ENCODE assay signal across 1 cellular context in the genomic region with DNA sequence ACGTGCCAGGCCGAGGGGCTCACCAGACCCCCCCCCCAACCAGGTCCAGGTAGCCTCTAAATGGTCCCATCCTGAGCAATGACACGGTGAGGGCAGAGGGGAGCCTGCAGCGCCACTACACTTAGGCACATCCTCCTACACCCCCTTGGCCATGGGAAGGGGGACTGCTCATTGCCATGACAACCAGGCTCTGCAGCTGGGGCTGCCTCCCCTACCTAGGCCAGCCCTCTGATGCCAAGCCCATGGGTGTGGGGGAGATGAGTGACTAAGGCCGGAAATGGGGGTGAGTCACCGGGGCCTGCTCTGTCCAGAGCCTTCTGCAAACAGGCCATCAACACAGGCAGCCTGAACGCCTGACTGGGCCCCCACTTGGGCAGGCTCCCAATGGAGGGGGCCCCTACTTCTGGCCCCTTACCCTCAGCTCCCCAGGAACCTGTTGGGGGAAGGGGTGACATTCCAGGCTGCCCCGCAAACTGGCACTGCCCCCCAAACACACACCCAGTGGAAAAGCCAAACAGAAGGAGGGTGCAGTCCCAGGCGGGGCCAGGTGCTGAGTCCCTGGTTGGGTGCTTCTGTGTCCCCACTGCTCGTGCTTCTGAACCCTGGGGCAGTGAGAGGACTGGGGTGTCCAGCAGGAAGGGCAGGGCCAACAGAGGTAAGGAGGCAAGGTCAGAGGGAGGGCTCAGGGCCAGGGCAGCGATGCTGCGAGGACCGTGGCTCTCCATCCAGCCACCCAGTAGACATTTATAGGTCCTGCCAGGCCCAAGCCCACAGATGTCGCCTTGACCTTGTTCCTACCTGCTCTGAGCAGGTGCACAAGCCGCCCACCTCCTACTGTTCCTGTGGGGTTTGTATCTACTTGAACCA.
TF ChIP-seq lines count a peak whose summit lies in the region.

No MANE protein-coding gene starts in this region.

TF ChIP-seq in HepG2, 621 proteins besides CTCF, POLR2A, EP300 and RAD21 (continued from another document and continues in another):
- TF ChIP-seq ZNF616 (CRISPR knock-in tag; IDR thresholded peaks at IDR 0.05; ENCODE audit: low read depth) (0 out of 2 replicates have a peak, but pooled peaks have one; percentile 49), NFYB (CRISPR knock-in tag; IDR thresholded peaks at IDR 0.05) (no peak), ZNF292 (CRISPR knock-in tag; IDR thresholded peaks at IDR 0.05; ENCODE audit: borderline replicate concordance, low read depth) (peak; percentile 33; the same call in 1 of the 2 replicates), SMAD3 (CRISPR knock-in tag; IDR thresholded peaks at IDR 0.05) (0 out of 2 replicates have a peak, but pooled peaks have one; percentile 21), SMYD3 (CRISPR knock-in tag; IDR thresholded peaks at IDR 0.05) (no peak), AGO2 (optimal IDR thresholded peaks at IDR 0.05; ENCODE audit: low read depth, low read length) (peak; percentile 58), ZKSCAN8 (CRISPR knock-in tag; IDR thresholded peaks at IDR 0.05; ENCODE audit: borderline replicate concordance) (peak; percentile 30; the same call in 1 of the 2 replicates), HMGA1 (CRISPR knock-in tag; conservative IDR thresholded peaks at IDR 0.05) (no peak), ZBTB38 (CRISPR knock-in tag; IDR thresholded peaks at IDR 0.05) (peak; percentile 66; the same call in 1 of the 2 replicates), ZFP36 (IDR thresholded peaks at IDR 0.05; ENCODE audit: borderline replicate concordance, low read depth, low read length, partially characterized antibody) (no peak), ZNF12 (CRISPR knock-in tag; IDR thresholded peaks at IDR 0.05) (no peak), CHD4 (IDR thresholded peaks at IDR 0.05; ENCODE audit: borderline replicate concordance, low read length) (no peak), ASH2L (IDR thresholded peaks at IDR 0.05; ENCODE audit: insufficient read length, low read depth, low read length) (peak; percentile 39), ARHGAP35 (CRISPR knock-in tag; IDR thresholded peaks at IDR 0.05; ENCODE audit: borderline replicate concordance) (peak; percentile 4; the same call in 1 of the 2 replicates), STAT5B (CRISPR knock-in tag; IDR thresholded peaks at IDR 0.05) (no peak), SP140L (CRISPR knock-in tag; IDR thresholded peaks at IDR 0.05; ENCODE audit: borderline replicate concordance) (no peak), ZNF326 (CRISPR knock-in tag; IDR thresholded peaks at IDR 0.05; ENCODE audit: borderline replicate concordance) (no peak), ZNF333 (CRISPR knock-in tag; IDR thresholded peaks at IDR 0.05; ENCODE audit: borderline replicate concordance) (no peak), ZNF33B (CRISPR knock-in tag; IDR thresholded peaks at IDR 0.05) (peak; percentile 77; the same call in 1 of the 2 replicates), SNAPC2 (CRISPR knock-in tag; IDR thresholded peaks at IDR 0.05) (peak; percentile 24; the same call in 1 of the 2 replicates), ZNF44 (CRISPR knock-in tag; IDR thresholded peaks at IDR 0.05) (peak; percentile 74; the same call in 1 of the 2 replicates), ZNF781 (CRISPR knock-in tag; IDR thresholded peaks at IDR 0.05; ENCODE audit: borderline replicate concordance, not compliant biosample characterization) (no peak), JDP2 (CRISPR knock-in tag; IDR thresholded peaks at IDR 0.05; ENCODE audit: borderline replicate concordance) (no peak), ZSCAN21 (CRISPR knock-in tag; IDR thresholded peaks at IDR 0.05; ENCODE audit: borderline replicate concordance) (peak; percentile 23; the same call in 1 of the 2 replicates), SIX4 (CRISPR knock-in tag; IDR thresholded peaks at IDR 0.05) (no peak), JUN (CRISPR knock-in tag; IDR thresholded peaks at IDR 0.05) (peak; percentile 91)
- TF ChIP-seq, protein P1, sequence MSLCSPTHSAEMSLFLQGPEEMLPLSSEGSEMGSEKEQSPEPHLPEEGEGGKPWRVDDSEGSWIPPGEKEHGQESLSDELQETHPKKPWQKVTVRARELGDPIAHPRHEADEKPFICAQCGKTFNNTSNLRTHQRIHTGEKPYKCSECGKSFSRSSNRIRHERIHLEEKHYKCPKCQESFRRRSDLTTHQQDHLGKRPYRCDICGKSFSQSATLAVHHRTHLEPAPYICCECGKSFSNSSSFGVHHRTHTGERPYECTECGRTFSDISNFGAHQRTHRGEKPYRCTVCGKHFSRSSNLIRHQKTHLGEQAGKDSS (CRISPR knock-in tag; IDR thresholded peaks at IDR 0.05; ENCODE audit: borderline replicate concordance, low read depth), result peak; percentile 87; the same call in 1 of the 2 replicates
- TF ChIP-seq, protein P2, sequence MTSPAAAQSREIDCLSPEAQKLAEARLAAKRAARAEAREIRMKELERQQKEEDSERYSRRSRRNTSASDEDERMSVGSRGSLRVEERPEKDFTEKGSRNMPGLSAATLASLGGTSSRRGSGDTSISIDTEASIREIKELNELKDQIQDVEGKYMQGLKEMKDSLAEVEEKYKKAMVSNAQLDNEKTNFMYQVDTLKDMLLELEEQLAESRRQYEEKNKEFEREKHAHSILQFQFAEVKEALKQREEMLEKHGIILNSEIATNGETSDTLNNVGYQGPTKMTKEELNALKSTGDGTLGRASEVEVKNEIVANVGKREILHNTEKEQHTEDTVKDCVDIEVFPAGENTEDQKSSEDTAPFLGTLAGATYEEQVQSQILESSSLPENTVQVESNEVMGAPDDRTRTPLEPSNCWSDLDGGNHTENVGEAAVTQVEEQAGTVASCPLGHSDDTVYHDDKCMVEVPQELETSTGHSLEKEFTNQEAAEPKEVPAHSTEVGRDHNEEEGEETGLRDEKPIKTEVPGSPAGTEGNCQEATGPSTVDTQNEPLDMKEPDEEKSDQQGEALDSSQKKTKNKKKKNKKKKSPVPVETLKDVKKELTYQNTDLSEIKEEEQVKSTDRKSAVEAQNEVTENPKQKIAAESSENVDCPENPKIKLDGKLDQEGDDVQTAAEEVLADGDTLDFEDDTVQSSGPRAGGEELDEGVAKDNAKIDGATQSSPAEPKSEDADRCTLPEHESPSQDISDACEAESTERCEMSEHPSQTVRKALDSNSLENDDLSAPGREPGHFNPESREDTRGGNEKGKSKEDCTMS (CRISPR knock-in tag; conservative IDR thresholded peaks at IDR 0.05), result no peak
- TF ChIP-seq, protein P3, sequence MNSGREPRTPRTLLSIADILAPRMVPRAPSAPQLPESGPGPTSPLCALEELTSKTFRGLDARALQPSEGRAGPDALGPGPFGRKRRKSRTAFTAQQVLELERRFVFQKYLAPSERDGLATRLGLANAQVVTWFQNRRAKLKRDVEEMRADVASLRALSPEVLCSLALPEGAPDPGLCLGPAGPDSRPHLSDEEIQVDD (CRISPR knock-in tag; IDR thresholded peaks at IDR 0.05; ENCODE audit: borderline replicate concordance), result 0 out of 2 replicates have a peak, but pooled peaks have one; percentile 24
- TF ChIP-seq, protein P4, sequence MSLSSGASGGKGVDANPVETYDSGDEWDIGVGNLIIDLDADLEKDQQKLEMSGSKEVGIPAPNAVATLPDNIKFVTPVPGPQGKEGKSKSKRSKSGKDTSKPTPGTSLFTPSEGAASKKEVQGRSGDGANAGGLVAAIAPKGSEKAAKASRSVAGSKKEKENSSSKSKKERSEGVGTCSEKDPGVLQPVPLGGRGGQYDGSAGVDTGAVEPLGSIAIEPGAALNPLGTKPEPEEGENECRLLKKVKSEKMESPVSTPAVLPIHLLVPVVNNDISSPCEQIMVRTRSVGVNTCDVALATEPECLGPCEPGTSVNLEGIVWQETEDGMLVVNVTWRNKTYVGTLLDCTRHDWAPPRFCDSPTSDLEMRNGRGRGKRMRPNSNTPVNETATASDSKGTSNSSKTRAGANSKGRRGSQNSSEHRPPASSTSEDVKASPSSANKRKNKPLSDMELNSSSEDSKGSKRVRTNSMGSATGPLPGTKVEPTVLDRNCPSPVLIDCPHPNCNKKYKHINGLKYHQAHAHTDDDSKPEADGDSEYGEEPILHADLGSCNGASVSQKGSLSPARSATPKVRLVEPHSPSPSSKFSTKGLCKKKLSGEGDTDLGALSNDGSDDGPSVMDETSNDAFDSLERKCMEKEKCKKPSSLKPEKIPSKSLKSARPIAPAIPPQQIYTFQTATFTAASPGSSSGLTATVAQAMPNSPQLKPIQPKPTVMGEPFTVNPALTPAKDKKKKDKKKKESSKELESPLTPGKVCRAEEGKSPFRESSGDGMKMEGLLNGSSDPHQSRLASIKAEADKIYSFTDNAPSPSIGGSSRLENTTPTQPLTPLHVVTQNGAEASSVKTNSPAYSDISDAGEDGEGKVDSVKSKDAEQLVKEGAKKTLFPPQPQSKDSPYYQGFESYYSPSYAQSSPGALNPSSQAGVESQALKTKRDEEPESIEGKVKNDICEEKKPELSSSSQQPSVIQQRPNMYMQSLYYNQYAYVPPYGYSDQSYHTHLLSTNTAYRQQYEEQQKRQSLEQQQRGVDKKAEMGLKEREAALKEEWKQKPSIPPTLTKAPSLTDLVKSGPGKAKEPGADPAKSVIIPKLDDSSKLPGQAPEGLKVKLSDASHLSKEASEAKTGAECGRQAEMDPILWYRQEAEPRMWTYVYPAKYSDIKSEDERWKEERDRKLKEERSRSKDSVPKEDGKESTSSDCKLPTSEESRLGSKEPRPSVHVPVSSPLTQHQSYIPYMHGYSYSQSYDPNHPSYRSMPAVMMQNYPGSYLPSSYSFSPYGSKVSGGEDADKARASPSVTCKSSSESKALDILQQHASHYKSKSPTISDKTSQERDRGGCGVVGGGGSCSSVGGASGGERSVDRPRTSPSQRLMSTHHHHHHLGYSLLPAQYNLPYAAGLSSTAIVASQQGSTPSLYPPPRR (CRISPR knock-in tag; IDR thresholded peaks at IDR 0.05; ENCODE audit: borderline replicate concordance), result 0 out of 2 replicates have a peak, but pooled peaks have one; percentile 34
- TF ChIP-seq, protein P5, sequence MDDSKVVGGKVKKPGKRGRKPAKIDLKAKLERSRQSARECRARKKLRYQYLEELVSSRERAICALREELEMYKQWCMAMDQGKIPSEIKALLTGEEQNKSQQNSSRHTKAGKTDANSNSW (CRISPR knock-in tag; IDR thresholded peaks at IDR 0.05; ENCODE audit: borderline replicate concordance), result peak; percentile 73; the same call in 1 of the 2 replicates
- TF ChIP-seq, protein P6, sequence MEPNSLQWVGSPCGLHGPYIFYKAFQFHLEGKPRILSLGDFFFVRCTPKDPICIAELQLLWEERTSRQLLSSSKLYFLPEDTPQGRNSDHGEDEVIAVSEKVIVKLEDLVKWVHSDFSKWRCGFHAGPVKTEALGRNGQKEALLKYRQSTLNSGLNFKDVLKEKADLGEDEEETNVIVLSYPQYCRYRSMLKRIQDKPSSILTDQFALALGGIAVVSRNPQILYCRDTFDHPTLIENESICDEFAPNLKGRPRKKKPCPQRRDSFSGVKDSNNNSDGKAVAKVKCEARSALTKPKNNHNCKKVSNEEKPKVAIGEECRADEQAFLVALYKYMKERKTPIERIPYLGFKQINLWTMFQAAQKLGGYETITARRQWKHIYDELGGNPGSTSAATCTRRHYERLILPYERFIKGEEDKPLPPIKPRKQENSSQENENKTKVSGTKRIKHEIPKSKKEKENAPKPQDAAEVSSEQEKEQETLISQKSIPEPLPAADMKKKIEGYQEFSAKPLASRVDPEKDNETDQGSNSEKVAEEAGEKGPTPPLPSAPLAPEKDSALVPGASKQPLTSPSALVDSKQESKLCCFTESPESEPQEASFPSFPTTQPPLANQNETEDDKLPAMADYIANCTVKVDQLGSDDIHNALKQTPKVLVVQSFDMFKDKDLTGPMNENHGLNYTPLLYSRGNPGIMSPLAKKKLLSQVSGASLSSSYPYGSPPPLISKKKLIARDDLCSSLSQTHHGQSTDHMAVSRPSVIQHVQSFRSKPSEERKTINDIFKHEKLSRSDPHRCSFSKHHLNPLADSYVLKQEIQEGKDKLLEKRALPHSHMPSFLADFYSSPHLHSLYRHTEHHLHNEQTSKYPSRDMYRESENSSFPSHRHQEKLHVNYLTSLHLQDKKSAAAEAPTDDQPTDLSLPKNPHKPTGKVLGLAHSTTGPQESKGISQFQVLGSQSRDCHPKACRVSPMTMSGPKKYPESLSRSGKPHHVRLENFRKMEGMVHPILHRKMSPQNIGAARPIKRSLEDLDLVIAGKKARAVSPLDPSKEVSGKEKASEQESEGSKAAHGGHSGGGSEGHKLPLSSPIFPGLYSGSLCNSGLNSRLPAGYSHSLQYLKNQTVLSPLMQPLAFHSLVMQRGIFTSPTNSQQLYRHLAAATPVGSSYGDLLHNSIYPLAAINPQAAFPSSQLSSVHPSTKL (CRISPR knock-in tag; IDR thresholded peaks at IDR 0.05), result peak; percentile 69
- TF ChIP-seq, protein P7, sequence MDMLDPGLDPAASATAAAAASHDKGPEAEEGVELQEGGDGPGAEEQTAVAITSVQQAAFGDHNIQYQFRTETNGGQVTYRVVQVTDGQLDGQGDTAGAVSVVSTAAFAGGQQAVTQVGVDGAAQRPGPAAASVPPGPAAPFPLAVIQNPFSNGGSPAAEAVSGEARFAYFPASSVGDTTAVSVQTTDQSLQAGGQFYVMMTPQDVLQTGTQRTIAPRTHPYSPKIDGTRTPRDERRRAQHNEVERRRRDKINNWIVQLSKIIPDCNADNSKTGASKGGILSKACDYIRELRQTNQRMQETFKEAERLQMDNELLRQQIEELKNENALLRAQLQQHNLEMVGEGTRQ (IDR thresholded peaks at IDR 0.05; ENCODE audit: low read depth, low read length), result no peak
- TF ChIP-seq, protein P7 (CRISPR knock-in tag; IDR thresholded peaks at IDR 0.05; ENCODE audit: borderline replicate concordance), result no peak
